Comparison of ENCODE assay signal across 29 cellular contexts in genomic region chr7:101582971-101583370, GRCh38. TPM values are rescaled to one million over a fixed set of nuclear protein-coding genes. Genes with fewer than 3 reads are reported as not detected.
DNase-seq lines count a peak whose midpoint lies in the region; ATAC-seq, FAIRE-seq and TF ChIP-seq lines count a peak whose summit lies in the region.
"Had no signal": no experiment of that assay in that cellular context is flagged by ENCODE, and none has a peak within 500 bp of the region (broad histone marks: within the 10 kb centered on the region; RNA-seq: fewer than 3 reads in every experiment).

No MANE protein-coding gene starts in this region.

- H3K4me1 Mint-ChIP-seq in stimulated activated effector memory CD8-positive, alpha-beta T cell treated with anti-CD3 and anti-CD28 coated beads, Interleukin-12 subunit alpha, Interleukin-12 subunit beta, amount 100 ng/mL, for 72 hours: no peaks in the 10 kb centered on the region
- H3K4me1 Mint-ChIP-seq: CD4-positive, alpha-beta memory T cell had no signal

- peak; percentile 31 for ATAC-seq in stimulated activated effector memory CD8-positive, alpha-beta T cell treated with anti-CD3 and anti-CD28 coated beads, Interleukin-12 subunit alpha, Interleukin-12 subunit beta, amount 100 ng/mL, for 72 hours
- ATAC-seq in HG03095 (IDR thresholded peaks at IDR 0.05; ENCODE audit: unreplicated experiment): no peak

- TF ChIP-seq POLR2A in H1 (IDR thresholded peaks at IDR 0.05; ENCODE audit: control extremely low read depth in 1 of 2, low read depth in 2 of 2, low read length in 2 of 2): no peak

- H3K27ac Mint-ChIP-seq in stimulated activated effector memory CD8-positive, alpha-beta T cell treated with anti-CD3 and anti-CD28 coated beads, Interleukin-12 subunit alpha, Interleukin-12 subunit beta, amount 100 ng/mL, for 72 hours: no peak overlapping the region
- H3K27ac Mint-ChIP-seq: CD4-positive, alpha-beta memory T cell; H9 had no signal

- no peaks in the 10 kb centered on the region for H3K23me2 ChIP-seq in H1 (ENCODE audit: low read depth, low read length)

- no peak overlapping the region for H2BK120ac ChIP-seq in H1 (replicated peaks; ENCODE audit: low read depth, low read length)

- H3K4me3 Mint-ChIP-seq in stimulated activated effector memory CD8-positive, alpha-beta T cell treated with anti-CD3 and anti-CD28 coated beads, Interleukin-12 subunit alpha, Interleukin-12 subunit beta, amount 100 ng/mL, for 72 hours: no peak overlapping the region
- H3K4me3 Mint-ChIP-seq: CD4-positive, alpha-beta memory T cell; H9 had no signal

- DNase-seq in GM10248 (ENCODE audit: extremely low spot score): peak; percentile 3
- DNase-seq in H7: peak; percentile 2
- DNase-seq in H1 (ENCODE audit: low read depth in 1 of 2, low spot score in 2 of 2): no peak
- no peak for DNase-seq in stimulated activated effector memory CD8-positive, alpha-beta T cell treated with anti-CD3 and anti-CD28 coated beads, Interleukin-12 subunit alpha, Interleukin-12 subunit beta, amount 100 ng/mL, for 72 hours (ENCODE audit: low spot score in 2 of 2)
- DNase-seq in NK-92 (lab: John Stamatoyannopoulos, UW; ENCODE audit: unreplicated experiment): no peak
- no peak for DNase-seq in stimulated activated CD4-positive, alpha-beta T cell treated with anti-CD3 and anti-CD28 coated beads, Interleukin-15, amount 100 ng/mL, for 24 hours
- DNase-seq: C1 segment of cervical spinal cord; CD4-positive, alpha-beta memory T cell; COR-L47; DMS 273 treated with DMSO at 0.1 percent for 48 hours; DMS79; EL; GDM1; IMR-90; KG1; MG63; NCI-H1105 treated with DMSO at 0.1 percent for 48 hours; NCI-H2029; NCI-H446 treated with DMSO at 0.1 percent for 48 hours; NCI-H526; NCI-H82; PC-9; SHP77 had no signal

- no peak for FAIRE-seq in H1 (lab: Jason Lieb, UNC)
- FAIRE-seq: GM12891, GM19239 had no signal

- H3K4me3 ChIP-seq in H7 (ENCODE audit: insufficient read depth, low read depth, low read length) (no peak overlapping the region), H1 (ENCODE audit: extremely low read depth in 1 of 4, insufficient read depth in 2 of 4, low read depth in 3 of 4, low read length in 4 of 4) (no peak overlapping the region)
- H3K4me3 ChIP-seq: MG63, PC-9 had no signal

- WGBS in H1 (ENCODE audit: extremely low coverage in 1 of 2, insufficient coverage in 1 of 2, insufficient read length in 1 of 2, insufficient replicate concordance in 2 of 2, low coverage in 1 of 2, low lambda C conversion rate in 2 of 2, missing lambda C conversion rate in 1 of 2), 2 experiments: 98% methylated on average over 3 of the region's 3 CpGs; no CpG with 5 or more reads in 1 of the 2 experiments

- no peak overlapping the region for H3K27ac ChIP-seq in H1 (ENCODE audit: low read depth, low read length)
- H3K27ac ChIP-seq: PC-9 had no signal

- no peak for TF ChIP-seq EP300 in H1 (IDR thresholded peaks at IDR 0.05; ENCODE audit: borderline replicate concordance in 1 of 2, low read depth in 2 of 2, low read length in 2 of 2)

- TF ChIP-seq CTCF in GM10248 (IDR thresholded peaks at IDR 0.05; ENCODE audit: control extremely low read depth, extremely low read depth, low read depth, missing control alignments) (no peak), H1 (IDR thresholded peaks at IDR 0.05; ENCODE audit: control extremely low read depth in 1 of 3, insufficient read depth in 1 of 3, low read depth in 1 of 3, low read length in 3 of 3) (no peak)

- no peaks in the 10 kb centered on the region for H4K20me1 ChIP-seq in H1 (replicated peaks in 1 of 2; ENCODE audit: control insufficient read depth in 1 of 2, insufficient read depth in 2 of 2, low read length in 2 of 2)

- H4K8ac ChIP-seq in H1 (ENCODE audit: extremely low read depth, insufficient read depth, low read length): no peak overlapping the region

- no peak overlapping the region for H4K91ac ChIP-seq in H1 (replicated peaks; ENCODE audit: insufficient read length, low read length)

- H3K27me3 ChIP-seq in H7 (ENCODE audit: control insufficient read depth, insufficient read depth, low read length) (no peaks in the 10 kb centered on the region), H1 (replicated peaks in 1 of 4; ENCODE audit: control insufficient read depth in 3 of 4, extremely low read depth in 1 of 4, insufficient read depth in 3 of 4, low read length in 3 of 4) (no peaks in the 10 kb centered on the region)
- H3K27me3 ChIP-seq: MG63 had no signal

- no peak overlapping the region for H3K23ac ChIP-seq in H1 (ENCODE audit: insufficient read length)

- no peak overlapping the region for H3K4ac ChIP-seq in H1 (replicated peaks; ENCODE audit: insufficient read length, low read depth, low read length)

- no peaks in the 10 kb centered on the region for H3K79me1 ChIP-seq in H1 (ENCODE audit: low read depth, low read length)

- no peak overlapping the region for H2AK5ac ChIP-seq in H1 (ENCODE audit: low read depth, low read length)

- no peak overlapping the region for H3K4me2 ChIP-seq in H1 (ENCODE audit: insufficient read depth in 1 of 2, low read depth in 2 of 2, low read length in 2 of 2)
- H3K4me2 ChIP-seq: PC-9 had no signal

- H2BK15ac ChIP-seq in H1 (ENCODE audit: low read length): no peak overlapping the region

- no peak overlapping the region for H2BK20ac ChIP-seq in H1 (ENCODE audit: low read length)

- no peak for TF ChIP-seq RAD21 in H1 (IDR thresholded peaks at IDR 0.05 in 1 of 2, conservative IDR thresholded peaks at IDR 0.05 in 1 of 2; ENCODE audit: low read depth in 2 of 2, low read length in 2 of 2)

- 0 out of 2 replicates have a peak overlapping the region, but pooled peaks have one; percentile 3 for H2BK12ac ChIP-seq in H1 (ENCODE audit: low read depth, low read length)

- H3K14ac ChIP-seq in H1 (ENCODE audit: insufficient read length): no peak overlapping the region

- CTCF ChIA-PET in GM10248 (lab: Yijun Ruan, JAX): no interaction called here
- CTCF ChIA-PET in H1 (lab: Charles Lee; ENCODE audit: partially characterized antibody): interaction anchor here (0.7 to 5.6 kb wide), 4 partner anchors 11 to 268 kb away, joined by 3 to 23 read pairs (median 5); no protein-coding TSS in a partner anchor

- H3K9me3 ChIP-seq in H1 (ENCODE audit: insufficient read depth in 2 of 2, low read depth in 1 of 2, low read length in 1 of 2): peaks cover 0 to 7% of the 10 kb centered on the region in 2 experiments; a peak in 1 of 4 replicates
- H3K9me3 ChIP-seq: MG63 had no signal

- no peak overlapping the region for H4K5ac ChIP-seq in H1 (ENCODE audit: insufficient read length, low read depth, low read length)

- no peaks in the 10 kb centered on the region for H3K36me3 ChIP-seq in H7 (replicated peaks; ENCODE audit: control insufficient read depth, insufficient read depth, low read length)
- no peaks in the 10 kb centered on the region for H3K36me3 ChIP-seq in H1 (ENCODE audit: control insufficient read depth in 2 of 4, insufficient read depth in 4 of 4, low read length in 3 of 4)
- H3K36me3 ChIP-seq: MG63 had no signal

- no peaks in the 10 kb centered on the region for H3K79me2 ChIP-seq in H1 (ENCODE audit: control insufficient read depth in 1 of 2, insufficient read depth in 2 of 2, low read length in 2 of 2)

- H3K9me3 Mint-ChIP-seq in stimulated activated effector memory CD8-positive, alpha-beta T cell treated with anti-CD3 and anti-CD28 coated beads, Interleukin-12 subunit alpha, Interleukin-12 subunit beta, amount 100 ng/mL, for 72 hours: no peaks in the 10 kb centered on the region

- H3K4me1 ChIP-seq in H1 (replicated peaks in 1 of 4; ENCODE audit: control insufficient read depth in 3 of 4, insufficient read depth in 4 of 4, low read length in 3 of 4): no peaks in the 10 kb centered on the region

- H2AFZ ChIP-seq in H1 (ENCODE audit: low read length): no peak overlapping the region
- H2AFZ ChIP-seq: PC-9 had no signal

- H3K18ac ChIP-seq in H1 (ENCODE audit: extremely low read depth, low read length): no peak overlapping the region

- no peak overlapping the region for H3K9ac ChIP-seq in H1 (replicated peaks in 1 of 4; ENCODE audit: extremely low read depth in 1 of 4, low read depth in 3 of 4, low read length in 3 of 4)

- POLR2A ChIA-PET in GM10248 (lab: Yijun Ruan, JAX): no interaction called here
- POLR2A ChIA-PET in H1 (lab: Charles Lee; ENCODE audit: partially characterized antibody): interaction anchor here (1.3 to 1.8 kb wide), 2 partner anchors 9 to 21 kb away, joined by 5 to 8 read pairs; no protein-coding TSS in a partner anchor

- H2BK5ac ChIP-seq in H1 (ENCODE audit: low read depth, low read length): no peak overlapping the region

- H3K36me3 Mint-ChIP-seq in stimulated activated effector memory CD8-positive, alpha-beta T cell treated with anti-CD3 and anti-CD28 coated beads, Interleukin-12 subunit alpha, Interleukin-12 subunit beta, amount 100 ng/mL, for 72 hours: no peaks in the 10 kb centered on the region

- no peak overlapping the region for H3K56ac ChIP-seq in H1 (replicated peaks; ENCODE audit: insufficient read length, low read depth, low read length)

TF ChIP-seq in H1, 55 proteins besides CTCF, POLR2A, EP300 and RAD21 (continues in another document):
- TF ChIP-seq YY1 (IDR thresholded peaks at IDR 0.05; ENCODE audit: low read depth, low read length) (no peak), KDM4A (IDR thresholded peaks at IDR 0.05; ENCODE audit: low read depth, low read length, severe bottlenecking) (no peak), HDAC2 (IDR thresholded peaks at IDR 0.05; ENCODE audit: borderline replicate concordance in 1 of 2, low read depth in 2 of 2, low read length in 2 of 2) (no peak), SIX5 (IDR thresholded peaks at IDR 0.05; ENCODE audit: low read depth, low read length) (no peak), BCL11A (IDR thresholded peaks at IDR 0.05; ENCODE audit: low read depth in 2 of 2, low read length in 2 of 2) (no peak), NANOG (IDR thresholded peaks at IDR 0.05; ENCODE audit: insufficient read depth, low read depth, low read length, poor library complexity, severe bottlenecking) (no peak), POLR2AphosphoS5 (IDR thresholded peaks at IDR 0.05; ENCODE audit: low read depth, low read length) (no peak), RFX5 (IDR thresholded peaks at IDR 0.05; ENCODE audit: borderline replicate concordance, low read depth, low read length) (no peak), EGR1 (IDR thresholded peaks at IDR 0.05; ENCODE audit: borderline replicate concordance, low read depth, low read length) (no peak), PHF8 (conservative IDR thresholded peaks at IDR 0.05; ENCODE audit: low read depth, low read length) (no peak)

RNA-seq across cellular contexts. Expression of gene MYL10, which starts 46.1 kb away (rescaled TPM):
- total RNA-seq in H7 (2014; rRNA removed; shearing (Covaris generic)): not detected in 2 replicates
- 0.44 TPM in 1 of 2 replicates, not detected in the other for total RNA-seq in H1 (2021; fragmentation: NEBNext Ultra II Directional; extraction: Animal tissue kit (Norgen Biotek cat#: 25700))
- polyA plus RNA-seq in H1 (2011; rRNA removed): 0.18 and 0.20 TPM in 2 replicates
- 0.28 TPM for polyA plus RNA-seq in H1 (2011; cell fraction: cytosol; rRNA removed)
- not detected for polyA plus RNA-seq in H1 (2011; cell fraction: nucleus; rRNA removed)
- polyA plus RNA-seq in H1 (2012, experiment 1 of 2): 0.67 TPM in 1 of 4 replicates, not detected in the others
- polyA plus RNA-seq in H1 (2012, experiment 2 of 2): not detected
- 0.10 TPM for polyA plus RNA-seq in H1 (2013, experiment 1 of 2)
- 0.22 TPM for polyA plus RNA-seq in H1 (2013, experiment 2 of 2)
- not detected in 2 replicates for polyA minus RNA-seq in H1 (2011; rRNA and poly(A)+ RNA removed)
- not detected for polyA minus RNA-seq in H1 (2011; cell fraction: cytosol; rRNA and poly(A)+ RNA removed)
- not detected for polyA minus RNA-seq in H1 (2011; cell fraction: nucleus; rRNA and poly(A)+ RNA removed)
- total RNA-seq: CD4-positive, alpha-beta memory T cell; IMR-90; PC-9; RPMI7951; SK-MEL-5 had no signal
- polyA plus RNA-seq: CD4-positive, alpha-beta memory T cell; IMR-90 had no signal

Comparison
In these comparisons a context has a peak if more than half of its experiments do, and no peak if none do; other contexts are left out.
1. DNase-seq: peak in GM10248 (single experiment) and H7 (single experiment); none in H1 (0 of 2), stimulated activated effector memory CD8-positive, alpha-beta T cell treated with anti-CD3 and anti-CD28 coated beads, Interleukin-12 subunit alpha, Interleukin-12 subunit beta, amount 100 ng/mL, for 72 hours (0 of 2), NK-92 (single experiment) and stimulated activated CD4-positive, alpha-beta T cell treated with anti-CD3 and anti-CD28 coated beads, Interleukin-15, amount 100 ng/mL, for 24 hours (single experiment).